ENCODE assay signal across 1 cellular context in the genomic region with DNA sequence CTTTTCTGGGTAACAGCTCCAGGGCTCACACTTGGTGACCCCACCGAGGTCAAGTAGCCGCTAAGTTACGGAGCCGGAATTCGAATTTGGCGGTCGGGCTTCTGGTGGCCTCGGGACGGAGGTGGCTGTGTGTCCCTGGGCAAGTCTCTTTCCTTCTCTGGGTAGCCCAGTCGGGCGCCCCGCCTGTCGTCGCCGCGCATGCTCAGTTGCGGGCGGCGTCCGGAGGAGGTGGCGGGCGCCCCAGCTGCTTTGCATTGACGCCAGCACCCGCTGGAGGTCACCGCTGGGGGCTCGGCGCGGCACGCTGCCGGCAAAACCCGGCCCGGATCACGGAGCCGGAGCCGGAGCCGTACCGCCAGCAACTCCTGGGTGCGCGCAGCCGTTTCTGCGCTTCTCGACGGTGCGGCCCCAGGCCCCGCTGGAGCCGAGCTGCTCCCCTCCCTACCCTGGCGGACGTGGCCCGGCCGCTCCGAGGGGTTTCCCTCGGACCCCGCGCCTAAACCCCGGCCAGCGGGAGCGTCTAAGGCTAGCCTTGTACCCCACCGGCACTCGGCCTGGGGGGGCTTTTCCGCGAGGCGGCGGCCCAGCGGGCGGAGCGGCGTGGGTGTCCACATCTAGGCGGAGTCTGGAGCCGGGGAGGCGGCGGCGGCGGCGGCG.
A peak's percentile ranks its signal among the peaks of the same experiment; 100 is the strongest.
TF ChIP-seq lines count a peak whose summit lies in the region.

No MANE protein-coding gene starts in this region.

TF ChIP-seq in K562, 482 proteins besides CTCF, POLR2A, EP300 and RAD21 (continued from another document):
- TF ChIP-seq, protein P1, sequence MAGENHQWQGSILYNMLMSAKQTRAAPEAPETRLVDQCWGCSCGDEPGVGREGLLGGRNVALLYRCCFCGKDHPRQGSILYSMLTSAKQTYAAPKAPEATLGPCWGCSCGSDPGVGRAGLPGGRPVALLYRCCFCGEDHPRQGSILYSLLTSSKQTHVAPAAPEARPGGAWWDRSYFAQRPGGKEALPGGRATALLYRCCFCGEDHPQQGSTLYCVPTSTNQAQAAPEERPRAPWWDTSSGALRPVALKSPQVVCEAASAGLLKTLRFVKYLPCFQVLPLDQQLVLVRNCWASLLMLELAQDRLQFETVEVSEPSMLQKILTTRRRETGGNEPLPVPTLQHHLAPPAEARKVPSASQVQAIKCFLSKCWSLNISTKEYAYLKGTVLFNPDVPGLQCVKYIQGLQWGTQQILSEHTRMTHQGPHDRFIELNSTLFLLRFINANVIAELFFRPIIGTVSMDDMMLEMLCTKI (IDR thresholded peaks at IDR 0.05; ENCODE audit: partially characterized antibody), result no peak
- TF ChIP-seq NR2C2 (CRISPR knock-in tag; IDR thresholded peaks at IDR 0.05) (peak; percentile 97), NR2C2 (tag; IDR thresholded peaks at IDR 0.05) (peak; percentile 97), POLR2AphosphoS5 (IDR thresholded peaks at IDR 0.05; ENCODE audit: control insufficient read depth, insufficient read depth, low read depth, low read length) (0 out of 2 replicates have a peak, but pooled peaks have one; percentile 14), ZC3H11A (IDR thresholded peaks at IDR 0.05; ENCODE audit: low read depth, low read length) (no peak), YBX1 (IDR thresholded peaks at IDR 0.05) (no peak), NFIC (IDR thresholded peaks at IDR 0.05) (peak; percentile 95), HDGF (IDR thresholded peaks at IDR 0.05) (no peak), ZNF431 (CRISPR knock-in tag; IDR thresholded peaks at IDR 0.05) (no peak), E2F3 (CRISPR knock-in tag; IDR thresholded peaks at IDR 0.05) (0 out of 2 replicates have a peak, but pooled peaks have one; percentile 31), NEUROD1 (IDR thresholded peaks at IDR 0.05; ENCODE audit: borderline replicate concordance, low read depth, low read length, partially characterized antibody) (peak; percentile 100), ZNF644 (tag; IDR thresholded peaks at IDR 0.05; ENCODE audit: low read depth) (no peak), NBN (IDR thresholded peaks at IDR 0.05; ENCODE audit: low read depth) (peak; percentile 70; the same call in 1 of the 2 replicates), SREBF1 (IDR thresholded peaks at IDR 0.05; ENCODE audit: borderline replicate concordance, low read depth, low read length) (no peak), ZNF384 (IDR thresholded peaks at IDR 0.05; ENCODE audit: low read depth, low read length) (0 out of 2 replicates have a peak, but pooled peaks have one; percentile 7)
- TF ChIP-seq, protein P2, sequence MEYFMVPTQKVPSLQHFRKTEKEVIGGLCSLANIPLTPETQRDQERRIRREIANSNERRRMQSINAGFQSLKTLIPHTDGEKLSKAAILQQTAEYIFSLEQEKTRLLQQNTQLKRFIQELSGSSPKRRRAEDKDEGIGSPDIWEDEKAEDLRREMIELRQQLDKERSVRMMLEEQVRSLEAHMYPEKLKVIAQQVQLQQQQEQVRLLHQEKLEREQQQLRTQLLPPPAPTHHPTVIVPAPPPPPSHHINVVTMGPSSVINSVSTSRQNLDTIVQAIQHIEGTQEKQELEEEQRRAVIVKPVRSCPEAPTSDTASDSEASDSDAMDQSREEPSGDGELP (CRISPR knock-in tag; IDR thresholded peaks at IDR 0.05; ENCODE audit: borderline replicate concordance), result peak; percentile 97
- TF ChIP-seq, protein P3, sequence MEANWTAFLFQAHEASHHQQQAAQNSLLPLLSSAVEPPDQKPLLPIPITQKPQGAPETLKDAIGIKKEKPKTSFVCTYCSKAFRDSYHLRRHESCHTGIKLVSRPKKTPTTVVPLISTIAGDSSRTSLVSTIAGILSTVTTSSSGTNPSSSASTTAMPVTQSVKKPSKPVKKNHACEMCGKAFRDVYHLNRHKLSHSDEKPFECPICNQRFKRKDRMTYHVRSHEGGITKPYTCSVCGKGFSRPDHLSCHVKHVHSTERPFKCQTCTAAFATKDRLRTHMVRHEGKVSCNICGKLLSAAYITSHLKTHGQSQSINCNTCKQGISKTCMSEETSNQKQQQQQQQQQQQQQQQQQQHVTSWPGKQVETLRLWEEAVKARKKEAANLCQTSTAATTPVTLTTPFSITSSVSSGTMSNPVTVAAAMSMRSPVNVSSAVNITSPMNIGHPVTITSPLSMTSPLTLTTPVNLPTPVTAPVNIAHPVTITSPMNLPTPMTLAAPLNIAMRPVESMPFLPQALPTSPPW (CRISPR knock-in tag; IDR thresholded peaks at IDR 0.05), result peak; percentile 90
- TF ChIP-seq, protein P4, sequence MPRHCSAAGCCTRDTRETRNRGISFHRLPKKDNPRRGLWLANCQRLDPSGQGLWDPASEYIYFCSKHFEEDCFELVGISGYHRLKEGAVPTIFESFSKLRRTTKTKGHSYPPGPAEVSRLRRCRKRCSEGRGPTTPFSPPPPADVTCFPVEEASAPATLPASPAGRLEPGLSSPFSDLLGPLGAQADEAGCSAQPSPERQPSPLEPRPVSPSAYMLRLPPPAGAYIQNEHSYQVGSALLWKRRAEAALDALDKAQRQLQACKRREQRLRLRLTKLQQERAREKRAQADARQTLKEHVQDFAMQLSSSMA (CRISPR knock-in tag; IDR thresholded peaks at IDR 0.05), result no peak
- TF ChIP-seq, protein P5, sequence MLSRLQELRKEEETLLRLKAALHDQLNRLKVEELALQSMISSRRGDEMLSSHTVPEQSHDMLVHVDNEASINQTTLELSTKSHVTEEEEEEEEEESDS (CRISPR knock-in tag; IDR thresholded peaks at IDR 0.05), result no peak
- TF ChIP-seq, protein P6, sequence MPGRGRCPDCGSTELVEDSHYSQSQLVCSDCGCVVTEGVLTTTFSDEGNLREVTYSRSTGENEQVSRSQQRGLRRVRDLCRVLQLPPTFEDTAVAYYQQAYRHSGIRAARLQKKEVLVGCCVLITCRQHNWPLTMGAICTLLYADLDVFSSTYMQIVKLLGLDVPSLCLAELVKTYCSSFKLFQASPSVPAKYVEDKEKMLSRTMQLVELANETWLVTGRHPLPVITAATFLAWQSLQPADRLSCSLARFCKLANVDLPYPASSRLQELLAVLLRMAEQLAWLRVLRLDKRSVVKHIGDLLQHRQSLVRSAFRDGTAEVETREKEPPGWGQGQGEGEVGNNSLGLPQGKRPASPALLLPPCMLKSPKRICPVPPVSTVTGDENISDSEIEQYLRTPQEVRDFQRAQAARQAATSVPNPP (IDR thresholded peaks at IDR 0.05; ENCODE audit: borderline replicate concordance, insufficient read depth, insufficient read length), result no peak
TF ChIP-seq in K562: peak in this region for 147.
